In genomic region chr2:8426577-8426976, GRCh38 we compare ENCODE assay signal across 24 cellular contexts.
"Had no signal": no experiment of that assay in that cellular context is flagged by ENCODE, and none has a peak within 500 bp of the region (broad histone marks: within the 10 kb centered on the region; RNA-seq: fewer than 3 reads in every experiment).

No MANE protein-coding gene starts in this region.

- H3K36me3 Mint-ChIP-seq: activated naive CD4-positive, alpha-beta T cell treated with anti-CD3 and anti-CD28 coated beads, Interleukin-2, amount 10 ng/mL, durations not matched to agents 7 days and 5 days; T-cell had no signal

- H3K27me3 ChIP-seq: breast epithelium, heart left ventricle, pancreas, tibial nerve had no signal

- H3K4me3 ChIP-seq: breast epithelium, heart left ventricle, lower lobe of right lung, pancreas, prostate gland, smooth muscle cell, tibial nerve had no signal

- H3K9me3 Mint-ChIP-seq: activated CD8-positive, alpha-beta T cell treated with anti-CD3 and anti-CD28 coated beads for 36 hours; activated naive CD4-positive, alpha-beta T cell treated with anti-CD3 and anti-CD28 coated beads, Interleukin-2, amount 10 ng/mL, durations not matched to agents 7 days and 5 days; T-cell had no signal

- DNase-seq: activated CD4-positive, alpha-beta T cell treated with anti-CD3 and anti-CD28 coated beads, Interleukin-2, amount 50 U/mL, for 1 hour; activated CD4-positive, CD25-positive, alpha-beta regulatory T cell treated with anti-CD3 and anti-CD28 coated beads, Interleukin-2, amount 50 U/mL, for 72 hours; activated CD8-positive, alpha-beta T cell treated with anti-CD3 and anti-CD28 coated beads for 36 hours; activated gamma-delta T cell; activated naive CD4-positive, alpha-beta T cell treated with anti-CD3 and anti-CD28 coated beads, Interleukin-2, amount 10 ng/mL, durations not matched to agents 7 days and 5 days; activated T-cell treated with anti-CD3 and anti-CD28 coated beads for 4 hours; central memory CD4-positive, alpha-beta T cell; foreskin fibroblast; heart left ventricle; hypothalamus; lower lobe of right lung; mesenchymal stem cell; nucleus accumbens; pancreas; retina; stimulated activated CD4-positive, alpha-beta T cell treated with anti-CD3 and anti-CD28 coated beads, Interleukin-1b, Interleukin-23, amount 100 ng/mL, for 48 hours; stimulated activated CD4-positive, alpha-beta T cell treated with anti-CD3 and anti-CD28 coated beads, Interleukin-4, amount 100 ng/mL, for 4 hours; stimulated activated naive CD4-positive, alpha-beta T cell; T-cell had no signal

- H3K4me1 ChIP-seq: breast epithelium, lower lobe of right lung, pancreas, prostate gland, tibial nerve had no signal

- H3K27ac Mint-ChIP-seq: activated CD8-positive, alpha-beta T cell treated with anti-CD3 and anti-CD28 coated beads for 36 hours; activated naive CD4-positive, alpha-beta T cell treated with anti-CD3 and anti-CD28 coated beads, Interleukin-2, amount 10 ng/mL, durations not matched to agents 7 days and 5 days had no signal

- H3K9me3 ChIP-seq: breast epithelium, heart left ventricle, lower lobe of right lung, pancreas, prostate gland, tibial nerve had no signal

- FAIRE-seq: pancreas had no signal

- H3K36me3 ChIP-seq: breast epithelium, heart left ventricle, lower lobe of right lung, pancreas, prostate gland, tibial nerve had no signal

- ATAC-seq: activated CD8-positive, alpha-beta T cell treated with anti-CD3 and anti-CD28 coated beads for 36 hours; esophagus mucosa; lower lobe of right lung; pancreas; T-cell had no signal

- H3K4me3 Mint-ChIP-seq: activated CD8-positive, alpha-beta T cell treated with anti-CD3 and anti-CD28 coated beads for 36 hours; activated naive CD4-positive, alpha-beta T cell treated with anti-CD3 and anti-CD28 coated beads, Interleukin-2, amount 10 ng/mL, durations not matched to agents 7 days and 5 days; T-cell had no signal

- H3K27ac ChIP-seq: breast epithelium, lower lobe of right lung, pancreas, prostate gland, tibial nerve had no signal
